In genomic region chr18:57913686-57914085, GRCh38 we compare ENCODE assay signal across 24 cellular contexts.
"Had no signal": no experiment of that assay in that cellular context is flagged by ENCODE, and none has a peak within 500 bp of the region (broad histone marks: within the 10 kb centered on the region; RNA-seq: fewer than 3 reads in every experiment).

No MANE protein-coding gene starts in this region.

- H3K9me3 Mint-ChIP-seq: mesothelial cell of epicardium; naive B cell; natural killer cell treated with Interleukin-12 subunit alpha and Interleukin-12 subunit beta and Interleukin-15 and Interleukin-18, amount 100 ng/mL, for 72 hours had no signal

- H3K4me3 ChIP-seq: dorsolateral prefrontal cortex, lung, mucosa of descending colon, prostate gland, right atrium auricular region, smooth muscle cell, suprapubic skin, vagina had no signal

- H3K4me2 ChIP-seq: smooth muscle cell had no signal

- H3K9me3 ChIP-seq: mucosa of descending colon, prostate gland, right atrium auricular region, suprapubic skin, vagina had no signal

- H3K4me3 Mint-ChIP-seq: mesothelial cell of epicardium; naive B cell; natural killer cell treated with Interleukin-12 subunit alpha and Interleukin-12 subunit beta and Interleukin-15 and Interleukin-18, amount 100 ng/mL, for 72 hours; neural crest cell; stimulated activated naive CD8-positive, alpha-beta T cell treated with anti-CD3 and anti-CD28 coated beads, Interleukin-15, amount 100 ng/mL, for 72 hours had no signal

- ATAC-seq: left lobe of liver; mucosa of descending colon; natural killer cell treated with Interleukin-12 subunit alpha and Interleukin-12 subunit beta and Interleukin-15 and Interleukin-18, amount 100 ng/mL, for 72 hours; sciatic nerve; stimulated activated naive CD8-positive, alpha-beta T cell treated with anti-CD3 and anti-CD28 coated beads, Interleukin-15, amount 100 ng/mL, for 72 hours had no signal

- H3K27ac ChIP-seq: prostate gland, right atrium auricular region, suprapubic skin, vagina had no signal

- FAIRE-seq: frontal cortex, kidney had no signal

- H3K27ac Mint-ChIP-seq: mesothelial cell of epicardium; naive B cell; natural killer cell treated with Interleukin-12 subunit alpha and Interleukin-12 subunit beta and Interleukin-15 and Interleukin-18, amount 100 ng/mL, for 72 hours; stimulated activated naive CD8-positive, alpha-beta T cell treated with anti-CD3 and anti-CD28 coated beads, Interleukin-15, amount 100 ng/mL, for 72 hours had no signal

- H3K36me3 Mint-ChIP-seq: mesothelial cell of epicardium; naive B cell; natural killer cell treated with Interleukin-12 subunit alpha and Interleukin-12 subunit beta and Interleukin-15 and Interleukin-18, amount 100 ng/mL, for 72 hours had no signal

- DNase-seq: dorsolateral prefrontal cortex; effector CD4-positive, alpha-beta T cell; kidney; mesenchymal stem cell; mucosa of descending colon; naive B cell; stimulated activated CD4-positive, alpha-beta T cell treated with anti-CD3 and anti-CD28 coated beads, Interleukin-12 subunit alpha, Interleukin-12 subunit beta, amount 100 ng/mL, for 4 hours; stimulated activated CD4-positive, alpha-beta T cell treated with anti-CD3 and anti-CD28 coated beads, Interleukin-1b, Interleukin-23, amount 100 ng/mL, for 48 hours; stimulated activated CD4-positive, alpha-beta T cell treated with anti-CD3 and anti-CD28 coated beads, Interleukin-4, amount 100 ng/mL, for 1 hour; stimulated activated CD8-positive, alpha-beta memory T cell treated with anti-CD3 and anti-CD28 coated beads, Interleukin-4, amount 100 ng/mL, for 48 hours; stimulated activated naive CD4-positive, alpha-beta T cell; stimulated activated naive CD8-positive, alpha-beta T cell treated with anti-CD3 and anti-CD28 coated beads, Interleukin-15, amount 100 ng/mL, for 72 hours had no signal

- H3K27me3 ChIP-seq: dorsolateral prefrontal cortex, right atrium auricular region, suprapubic skin, vagina had no signal

- H3K4me1 ChIP-seq: prostate gland, vagina had no signal

- H3K36me3 ChIP-seq: prostate gland, right atrium auricular region, suprapubic skin, vagina had no signal
